Comparison of ENCODE assay signal across 1 cellular context in the genomic region with DNA sequence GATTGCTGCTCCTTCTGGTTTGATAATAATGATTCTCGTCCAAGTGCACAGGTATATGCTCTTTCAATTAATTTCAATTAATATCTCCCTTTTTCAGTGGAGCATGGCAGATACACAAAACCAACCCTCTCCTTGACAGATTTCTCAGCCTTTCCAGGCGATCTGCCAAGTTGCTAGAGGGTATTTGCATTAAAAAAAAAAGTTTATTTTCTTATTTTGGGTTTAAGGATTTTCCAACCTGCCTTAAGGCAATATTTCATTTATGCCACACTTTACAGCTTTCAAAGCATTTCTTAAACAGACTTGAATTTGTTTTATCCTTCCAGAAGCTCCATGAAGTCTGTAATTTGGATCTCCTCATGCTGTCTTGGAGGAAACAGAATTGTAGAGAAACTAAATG.
TF ChIP-seq lines count a peak whose summit lies in the region.

No MANE protein-coding gene starts in this region.

TF ChIP-seq in GM12878, 131 proteins besides CTCF, POLR2A, EP300 and RAD21:
- no peak for TF ChIP-seq TAF1 (IDR thresholded peaks at IDR 0.05; ENCODE audit: borderline replicate concordance, low read depth, low read length)
